26 cellular contexts compared by ENCODE assay signal in the genomic region with DNA sequence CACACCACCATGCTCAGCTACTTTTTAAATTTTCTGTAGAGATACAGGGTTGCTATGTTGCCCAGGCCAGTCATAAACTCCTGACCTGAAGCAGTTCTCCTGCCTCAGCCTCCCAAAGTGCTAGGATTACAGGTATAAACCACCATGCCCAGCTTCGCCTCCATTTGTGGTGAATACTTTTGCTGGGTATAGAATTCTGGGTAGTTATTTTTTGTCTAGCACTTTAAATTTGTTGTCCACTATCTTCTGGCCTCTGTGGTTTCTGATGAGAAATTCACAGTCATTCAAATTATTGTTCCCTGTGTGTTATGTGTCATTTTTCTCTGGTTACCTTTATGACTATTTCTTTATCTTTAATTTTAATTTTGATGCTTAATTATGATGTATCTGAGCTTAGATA.
"Had no signal": no experiment of that assay in that cellular context is flagged by ENCODE, and none has a peak within 500 bp of the region (broad histone marks: within the 10 kb centered on the region; RNA-seq: fewer than 3 reads in every experiment).

No MANE protein-coding gene starts in this region.

- FAIRE-seq: astrocyte had no signal

- ATAC-seq: SK-N-SH treated with all-trans-retinoic acid at 6 μM for 48 hours, WTC11 had no signal

- H3K27ac Mint-ChIP-seq: activated naive CD4-positive, alpha-beta T cell treated with anti-CD3 and anti-CD28 coated beads, Interleukin-2, amount 50 U/mL, for 24 hours; brain; WTC11 had no signal

- H3K4me1 Mint-ChIP-seq: central memory CD8-positive, alpha-beta T cell had no signal

- H3K4me1 ChIP-seq: Peyer's patch, SJSA1 had no signal

- H3K36me3 ChIP-seq: Peyer's patch had no signal

- H3K27ac ChIP-seq: Peyer's patch, RWPE1, SJSA1 had no signal

- H3K27me3 Mint-ChIP-seq: activated naive CD4-positive, alpha-beta T cell treated with anti-CD3 and anti-CD28 coated beads, Interleukin-2, amount 50 U/mL, for 24 hours had no signal

- H3K9me3 Mint-ChIP-seq: central memory CD8-positive, alpha-beta T cell had no signal

- H3K4me3 Mint-ChIP-seq: activated naive CD4-positive, alpha-beta T cell treated with anti-CD3 and anti-CD28 coated beads, Interleukin-2, amount 50 U/mL, for 24 hours; brain; central memory CD8-positive, alpha-beta T cell; WTC11 had no signal

- H3K4me3 ChIP-seq: Peyer's patch, SJSA1 had no signal

- H3K27me3 ChIP-seq: Peyer's patch, SJSA1 had no signal

- H3K9me3 ChIP-seq: Peyer's patch had no signal

- DNase-seq: activated CD4-positive, alpha-beta T cell treated with anti-CD3 and anti-CD28 coated beads for 48 hours; activated CD4-positive, alpha-beta T cell treated with anti-CD3 and anti-CD28 coated beads, Interleukin-2, amount 50 U/mL, for 4 hours; activated CD4-positive, CD25-positive, alpha-beta regulatory T cell treated with anti-CD3 and anti-CD28 coated beads, Interleukin-2, amount 50 U/mL, for 72 hours; activated effector memory CD4-positive, alpha-beta T cell treated with Interleukin-2 at 50 U/mL for 16 hours; activated naive CD4-positive, alpha-beta T cell; activated T-cell treated with anti-CD3 and anti-CD28 coated beads for 4 hours; amygdala; Karpas-422; MM.1S; NCI-H1105 treated with DMSO at 0.1 percent for 48 hours; NCI-H1436 treated with DMSO at 0.1 percent for 48 hours; NCI-H187; NCI-H2081; NCI-H446; NCI-H524; SHP77; SW 1271 had no signal
